In genomic region chr2:10303634-10304378, GRCh38 we compare ENCODE assay signal across 8 cellular contexts. TPM values are rescaled to one million over a fixed set of nuclear protein-coding genes. Genes with fewer than 3 reads are reported as not detected.
DNase-seq lines count a peak whose midpoint lies in the region; ATAC-seq and TF ChIP-seq lines count a peak whose summit lies in the region.

No MANE protein-coding gene starts in this region.

- TF ChIP-seq CTCF in GM10266 (IDR thresholded peaks at IDR 0.05; ENCODE audit: control insufficient read depth, insufficient read depth, low read depth, missing control alignments) (peak; percentile 26), brain (conservative IDR thresholded peaks at IDR 0.05) (peak; percentile 33 to 52)

- H3K4me3 Mint-ChIP-seq in brain = peak overlapping the region; percentile 90 to 100 (median 99)

- ATAC-seq in HG03196 (IDR thresholded peaks at IDR 0.05; ENCODE audit: unreplicated experiment) = peak; percentile 24
- no peak for ATAC-seq in HG03108 (IDR thresholded peaks at IDR 0.05; ENCODE audit: unreplicated experiment)

- DNase-seq in GM10266 (ENCODE audit: extremely low spot score) = peak; percentile 65
- peak; percentile 28 for DNase-seq in T follicular helper cell (ENCODE audit: low read depth)
- DNase-seq in skeletal muscle cell (ENCODE audit: low read depth) = peak; percentile 21
- DNase-seq in NCI-H1048 (lab: John Stamatoyannopoulos, UW) = no peak

- peaks cover 27% of the 10 kb centered on the region for H3K27me3 Mint-ChIP-seq in brain

- H3K4me3 ChIP-seq in iPS-11a (ENCODE audit: low read depth, low read length) (peak overlapping the region; percentile 65), skeletal muscle cell (ENCODE audit: low read depth, low read length) (peak overlapping the region; percentile 74)

- H3K36me3 Mint-ChIP-seq in brain = no peaks in the 10 kb centered on the region

- peaks cover 2 to 10% (median 2%) of the 10 kb centered on the region in 5 experiments for H3K9me3 Mint-ChIP-seq in brain

- H3K27ac Mint-ChIP-seq in brain = peak overlapping the region in 4 of 5 experiments; percentile 57 to 72 (median 70)

- H3K4me1 Mint-ChIP-seq in brain = peaks cover 49% of the 10 kb centered on the region

RNA-seq across cellular contexts. Expression of gene HPCAL1, which starts 1.1 kb away (rescaled TPM):
- 85.6 TPM for polyA plus RNA-seq in brain (ENCODE audit: insufficient read depth, low read depth, low replicate concordance)
